In genomic region chr5:8253376-8253775, GRCh38 we compare ENCODE assay signal across 9 cellular contexts.
"Had no signal": no experiment of that assay in that cellular context is flagged by ENCODE, and none has a peak within 500 bp of the region (broad histone marks: within the 10 kb centered on the region; RNA-seq: fewer than 3 reads in every experiment).

No MANE protein-coding gene starts in this region.

- H3K4me1 ChIP-seq: HAP-1 had no signal

- ATAC-seq: GM23338, HCT116 had no signal

- H3K9ac ChIP-seq: GM23248 had no signal

- H3K36me3 ChIP-seq: HAP-1 had no signal

- H3K9me3 ChIP-seq: HAP-1 had no signal

- H3K27ac ChIP-seq: GM23248 had no signal

- DNase-seq: GM23248, GOT3, H7, H9, HCEC 1CT, HFFc6 had no signal

- H2AFZ ChIP-seq: GM23248, GM23338 had no signal

- H3K4me2 ChIP-seq: GM23338 had no signal

- H3K4me3 ChIP-seq: GM23248, GM23338, HAP-1 had no signal
